Comparison of ENCODE assay signal across 8 cellular contexts in the genomic region with DNA sequence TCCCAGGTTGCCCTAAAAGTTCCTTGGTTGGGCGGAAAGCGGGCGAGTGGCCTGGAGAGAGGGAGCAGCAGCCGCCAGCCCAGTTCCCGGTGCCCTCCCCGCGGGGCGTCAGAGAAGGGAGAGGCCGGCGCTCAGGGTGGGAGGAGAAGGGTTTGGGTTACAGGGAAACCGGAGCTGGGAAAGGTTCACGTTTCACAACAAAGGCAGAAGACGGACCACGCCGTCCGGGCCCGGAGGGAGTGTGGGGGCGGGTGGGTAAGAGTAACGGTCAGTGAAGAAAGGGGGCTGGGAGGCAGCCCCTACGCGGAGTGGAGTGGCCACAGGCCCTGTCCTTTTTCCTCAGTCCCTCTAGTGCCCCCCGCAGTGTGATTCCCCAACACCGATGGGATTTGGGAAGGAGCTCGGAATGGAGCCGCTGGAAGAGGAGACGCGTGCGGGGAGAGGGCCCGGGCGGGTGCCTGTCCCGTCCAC. TPM values are rescaled to one million over a fixed set of nuclear protein-coding genes. Genes with fewer than 3 reads are reported as not detected.
A peak's percentile ranks its signal among the peaks of the same experiment; 100 is the strongest.
DNase-seq lines count a peak whose midpoint lies in the region; ATAC-seq, FAIRE-seq and TF ChIP-seq lines count a peak whose summit lies in the region.

No MANE protein-coding gene starts in this region.

- H2AFZ ChIP-seq in MM.1S (ENCODE audit: low read length): peak overlapping the region; percentile 64; the same call in 1 of the 2 replicates
- peak overlapping the region; percentile 87 for H2AFZ ChIP-seq in K562 (ENCODE audit: low read depth, low read length)

- CTCF ChIA-PET in K562 (lab: Yijun Ruan, JAX; ENCODE audit: low intra/inter-chr PET ratio): interaction anchor here (0.6 kb wide), 1 partner anchor 119 kb away, joined by 3 read pairs; the partner anchor contains the start of gene IRF2BP1

- peaks cover 14% of the 10 kb centered on the region for H3F3A ChIP-seq in MM.1S (ENCODE audit: insufficient read depth, low read length)

- TF ChIP-seq POLR2A in K562 (conservative IDR thresholded peaks at IDR 0.05) (no peak), spleen (IDR thresholded peaks at IDR 0.05) (peak in 1 of 3 donors; percentile 10)

- no peak for TF ChIP-seq RAD21 in K562 (CRISPR knock-in tag; conservative IDR thresholded peaks at IDR 0.05 in 1 of 2, IDR thresholded peaks at IDR 0.05 in 1 of 2)

- ATAC-seq in K562 (peak; percentile 12), GM18858 (IDR thresholded peaks at IDR 0.05; ENCODE audit: unreplicated experiment) (no peak)

- WGBS in K562 (ENCODE audit: insufficient coverage, low coverage, missing lambda C conversion rate): 5% methylated on average over 19 of the region's 31 CpGs
- WGBS in spleen, 5 donors: 27 to 43% (median 35%) methylated on average over 27 to 31 of the region's 31 CpGs

- H3K4me3 ChIP-seq in MM.1S (ENCODE audit: low read length): peak overlapping the region; percentile 90; the same call in 1 of the 2 replicates
- peak overlapping the region; percentile 56 for H3K4me3 ChIP-seq in K562
- peak overlapping the region; percentile 49 to 86 (median 80) for H3K4me3 ChIP-seq in spleen

- H3K9me1 ChIP-seq in K562 (ENCODE audit: control insufficient read depth, insufficient read depth, low read length): no peaks in the 10 kb centered on the region

- H3K9ac ChIP-seq in MM.1S (ENCODE audit: low read length) (no peak overlapping the region; the same call in 1 of the 2 replicates), K562 (ENCODE audit: insufficient read depth in 1 of 2, low read depth in 2 of 2, low read length in 2 of 2) (peak overlapping the region; percentile 69 to 98)

- no peaks in the 10 kb centered on the region for H4K20me1 ChIP-seq in MM.1S (ENCODE audit: insufficient read depth, low read length)
- H4K20me1 ChIP-seq in K562 (replicated peaks; ENCODE audit: control insufficient read depth, insufficient read depth, low read length): no peaks in the 10 kb centered on the region

- no TSS peak for BruUV-seq in K562 (replicated peaks; lab: Mats Ljungman, UMichigan)

- peak; percentile 90 for DNase-seq in Daoy (ENCODE audit: low read depth)
- no peak for DNase-seq in MM.1S
- DNase-seq in K562 (ENCODE audit: extremely low read depth in 1 of 4, low spot score in 3 of 4): peak; percentile 64 to 89 (median 71)
- peak; percentile 73 for DNase-seq in iPS-NIHi7 (ENCODE audit: extremely low spot score)
- no peak for DNase-seq in spleen
- no peak for DNase-seq in SIG-M5 treated with dmso at 0.1 percent for 504 hours (lab: John Stamatoyannopoulos, UW; ENCODE audit: unreplicated experiment)
- no peak for DNase-seq in stimulated activated CD8-positive, alpha-beta memory T cell treated with anti-CD3 and anti-CD28 coated beads, Interleukin-4, amount 100 ng/mL, for 48 hours

- in situ Hi-C loops in K562 (cut with MboI): no loop called here

- H3K9me3 ChIP-seq in MM.1S (replicated peaks; ENCODE audit: insufficient read depth, low read length) (no peaks in the 10 kb centered on the region), K562 (replicated peaks; ENCODE audit: control insufficient read depth, insufficient read depth, low read depth, low read length) (no peaks in the 10 kb centered on the region), spleen (no peaks in the 10 kb centered on the region)

- H3K27ac ChIP-seq in MM.1S (ENCODE audit: low read length) (no peak overlapping the region), K562 (ENCODE audit: extremely low read depth, low read depth, low read length) (peak overlapping the region; percentile 77), spleen (peak overlapping the region; percentile 67 to 90 (median 88))

- intact Hi-C loops in K562 (cut with micrococcal nuclease) (no loop called here), spleen (cut with DNase I; ENCODE audit: low total_unique reads) (no loop called here)

- no peaks in the 10 kb centered on the region for H3K9me2 ChIP-seq in MM.1S (replicated peaks; ENCODE audit: insufficient read depth, low read length)

- POLR2A ChIA-PET in K562 (lab: Yijun Ruan, JAX): interaction anchor here (0.6 to 1.7 kb wide), 9 partner anchors 12 to 363 kb away, joined by 3 to 7 read pairs (median 4); partner anchors contain the start of gene SNRPD2

- no peak for TF ChIP-seq CTCF in MM.1S (IDR thresholded peaks at IDR 0.05; ENCODE audit: low read length)
- no peak for TF ChIP-seq CTCF in K562 (IDR thresholded peaks at IDR 0.05 in 2 of 3, conservative IDR thresholded peaks at IDR 0.05 in 1 of 3; ENCODE audit: insufficient read depth in 2 of 3, low read depth in 1 of 3, low read length in 3 of 3)
- no peak for TF ChIP-seq CTCF in spleen (IDR thresholded peaks at IDR 0.05 in 8 of 11, conservative IDR thresholded peaks at IDR 0.05 in 3 of 11)

- H3K79me2 ChIP-seq in MM.1S (ENCODE audit: low read length) (no peaks in the 10 kb centered on the region), K562 (ENCODE audit: control insufficient read depth, insufficient read depth, low read length) (peaks cover 17% of the 10 kb centered on the region; the same call in 2 of the 3 replicates)

- H3K36me3 ChIP-seq in MM.1S (replicated peaks; ENCODE audit: insufficient read depth, low read length) (no peaks in the 10 kb centered on the region), K562 (ENCODE audit: control insufficient read depth, insufficient read depth, low read length) (peaks cover 4% of the 10 kb centered on the region; the same call in 1 of the 3 replicates), spleen (peaks cover 0 to 1% (median 0%) of the 10 kb centered on the region in 6 donors)

- H3K4me2 ChIP-seq in MM.1S (ENCODE audit: low read depth, low read length): peak overlapping the region; percentile 99; the same call in 1 of the 2 replicates
- H3K4me2 ChIP-seq in K562 (ENCODE audit: insufficient read depth, low read length): peak overlapping the region; percentile 88

- H3K27me3 ChIP-seq in MM.1S (replicated peaks; ENCODE audit: insufficient read depth, low read length) (peaks cover 28% of the 10 kb centered on the region; the same call in 1 of the 2 replicates), K562 (ENCODE audit: control insufficient read depth in 2 of 2, insufficient read depth in 2 of 2, low read length in 2 of 2) (no peaks in the 10 kb centered on the region), spleen (replicated peaks in 1 of 7) (peaks cover 0 to 90% (median 11%) of the 10 kb centered on the region in 7 donors)

- no peak; the same call in 1 of the 2 replicates for TF ChIP-seq EP300 in K562 (IDR thresholded peaks at IDR 0.05; ENCODE audit: low read length)

- peaks cover 5% of the 10 kb centered on the region for H3K4me1 ChIP-seq in MM.1S (ENCODE audit: low read length)
- peaks cover 10 to 87% of the 10 kb centered on the region in 2 experiments; a peak in 4 of 5 replicates for H3K4me1 ChIP-seq in K562 (replicated peaks in 1 of 2; ENCODE audit: control insufficient read depth in 2 of 2, insufficient read depth in 2 of 2, low read length in 2 of 2)
- H3K4me1 ChIP-seq in spleen: peaks cover 3 to 75% (median 46%) of the 10 kb centered on the region in 6 donors

- peak; percentile 40 for FAIRE-seq in K562 (lab: Jason Lieb, UNC)

RNA-seq across cellular contexts. Expression of gene SIX5, which starts 1.6 kb away (rescaled TPM):
- 5.1 and 9.5 TPM in 2 replicates for total RNA-seq in Daoy (2014; rRNA removed; shearing (Covaris generic))
- 4.2 and 17.4 TPM in 2 replicates for total RNA-seq in K562 (2011; cell fraction: chromatin; rRNA removed; ENCODE audit: low replicate concordance)
- total RNA-seq in K562 (2011; cell fraction: nucleolus; rRNA removed): 13.7 and 19.0 TPM in 2 replicates
- total RNA-seq in K562 (2011; cell fraction: nucleoplasm; rRNA removed): 6.2 and 8.5 TPM in 2 replicates
- 7.9 and 9.0 TPM in 2 replicates for total RNA-seq in K562 (2014; rRNA removed)
- 1.0 and 1.4 TPM in 2 replicates for total RNA-seq in K562 (2014; rRNA removed; fragmentation: Illumina TruSeq; extraction: Trizol)
- total RNA-seq in K562 (2015; rRNA removed; fragmentation: Illumina TruSeq; extraction: Trizol): 4.2 and 5.0 TPM in 2 replicates
- 15.2 and 17.2 TPM in 2 replicates for total RNA-seq in K562 (2021)
- polyA plus RNA-seq in K562 (2011; rRNA removed): 2.5 and 6.1 TPM in 2 replicates
- polyA plus RNA-seq in K562 (2011; cell fraction: cytosol; rRNA removed): 5.6 and 11.7 TPM in 2 replicates
- polyA plus RNA-seq in K562 (2011; cell fraction: nucleus; rRNA removed): 22.2 and 28.1 TPM in 2 replicates
- 5.5 and 16.8 TPM in 2 replicates for polyA plus RNA-seq in K562 (2012)
- polyA plus RNA-seq in K562 (2014; fragmentation: Illumina TruSeq; extraction: Trizol): 7.4 and 12.5 TPM in 2 replicates
- polyA plus RNA-seq in K562 (2014; fragmentation: Nextera tagmentation; extraction: Ambion mirVana): not detected
- polyA plus RNA-seq in K562 (2014; rRNA removed): 9.7 and 10.2 TPM in 2 replicates
- 0.74 and 0.93 TPM in 2 replicates for polyA minus RNA-seq in K562 (2011; rRNA and poly(A)+ RNA removed)
- 4.6 and 7.9 TPM in 2 replicates for polyA minus RNA-seq in K562 (2011; cell fraction: cytosol; rRNA and poly(A)+ RNA removed)
- polyA minus RNA-seq in K562 (2011; cell fraction: nucleus; rRNA and poly(A)+ RNA removed): 7.8 and 10.1 TPM in 2 replicates
- 10 to 100 TPM in 2 of 7 donors, 1 to 10 TPM in 5; 6.5 to 13.2 (median 8.5) TPM for total RNA-seq in spleen
- 1 to 10 TPM; 4.4 to 8.9 (median 5.2) TPM for polyA plus RNA-seq in spleen

RNA-seq across cellular contexts. Expression of gene DMPK, which starts 14.8 kb away (rescaled TPM):
- 8.4 and 8.7 TPM in 2 replicates for total RNA-seq in Daoy (2014; rRNA removed; shearing (Covaris generic))
- total RNA-seq in K562 (2011; cell fraction: chromatin; rRNA removed; ENCODE audit: low replicate concordance): 108 and 213 TPM in 2 replicates
- 94.9 and 106 TPM in 2 replicates for total RNA-seq in K562 (2011; cell fraction: nucleolus; rRNA removed)
- total RNA-seq in K562 (2011; cell fraction: nucleoplasm; rRNA removed): 85.3 and 105 TPM in 2 replicates
- total RNA-seq in K562 (2014; rRNA removed): 7.7 and 10.9 TPM in 2 replicates
- 2.3 and 2.8 TPM in 2 replicates for total RNA-seq in K562 (2014; rRNA removed; fragmentation: Illumina TruSeq; extraction: Trizol)
- total RNA-seq in K562 (2015; rRNA removed; fragmentation: Illumina TruSeq; extraction: Trizol): 7.3 and 8.8 TPM in 2 replicates
- 22.7 and 26.5 TPM in 2 replicates for total RNA-seq in K562 (2021)
- polyA plus RNA-seq in K562 (2011; rRNA removed): 7.0 and 11.2 TPM in 2 replicates
- polyA plus RNA-seq in K562 (2011; cell fraction: cytosol; rRNA removed): 8.7 and 21.2 TPM in 2 replicates
- 75.5 and 114 TPM in 2 replicates for polyA plus RNA-seq in K562 (2011; cell fraction: nucleus; rRNA removed)
- polyA plus RNA-seq in K562 (2012): 23.7 and 50.9 TPM in 2 replicates
- 8.0 and 9.1 TPM in 2 replicates for polyA plus RNA-seq in K562 (2014; fragmentation: Illumina TruSeq; extraction: Trizol)
- under 1 TPM; 0.24 to 0.63 TPM for polyA plus RNA-seq in K562 (2014; fragmentation: Nextera tagmentation; extraction: Ambion mirVana)
- polyA plus RNA-seq in K562 (2014; rRNA removed): 19.1 and 31.3 TPM in 2 replicates
- 6.7 and 13.0 TPM in 2 replicates for polyA minus RNA-seq in K562 (2011; rRNA and poly(A)+ RNA removed)
- polyA minus RNA-seq in K562 (2011; cell fraction: cytosol; rRNA and poly(A)+ RNA removed): 5.6 and 7.0 TPM in 2 replicates
- polyA minus RNA-seq in K562 (2011; cell fraction: nucleus; rRNA and poly(A)+ RNA removed): 16.8 and 17.1 TPM in 2 replicates
- total RNA-seq in spleen: 10 to 100 TPM; 22.2 to 54.6 (median 32.7) TPM
- polyA plus RNA-seq in spleen: 100 to 1,000 TPM in 1 of 3 donors, 10 to 100 TPM in 2; 17.9 to 147 (median 38.1) TPM

RNA-seq across cellular contexts. Expression of gene DMWD, which starts 25.2 kb away (rescaled TPM):
- total RNA-seq in Daoy (2014; rRNA removed; shearing (Covaris generic)): 16.7 and 22.1 TPM in 2 replicates
- 93.8 and 251 TPM in 2 replicates for total RNA-seq in K562 (2011; cell fraction: chromatin; rRNA removed; ENCODE audit: low replicate concordance)
- 136 and 149 TPM in 2 replicates for total RNA-seq in K562 (2011; cell fraction: nucleolus; rRNA removed)
- total RNA-seq in K562 (2011; cell fraction: nucleoplasm; rRNA removed): 124 and 146 TPM in 2 replicates
- total RNA-seq in K562 (2014; rRNA removed) (30.5 and 38.4 TPM in 2 replicates), K562 (2014; rRNA removed; fragmentation: Illumina TruSeq; extraction: Trizol) (18.1 and 20.0 TPM in 2 replicates), K562 (2015; rRNA removed; fragmentation: Illumina TruSeq; extraction: Trizol) (19.0 and 20.7 TPM in 2 replicates), K562 (2021) (51.3 and 54.6 TPM in 2 replicates), spleen (10 to 100 TPM; 35.1 to 57.0 (median 48.4) TPM)
- polyA plus RNA-seq in K562 (2011; rRNA removed) (15.6 and 22.6 TPM in 2 replicates), K562 (2014; fragmentation: Illumina TruSeq; extraction: Trizol) (15.4 and 18.7 TPM in 2 replicates), K562 (2014; fragmentation: Nextera tagmentation; extraction: Ambion mirVana) (1 to 10 TPM; 4.7 to 7.9 TPM), K562 (2014; rRNA removed) (27.7 and 32.8 TPM in 2 replicates), spleen (10 to 100 TPM in 1 of 3 donors, 1 to 10 TPM in 2; 6.4 to 36.1 (median 6.7) TPM)
- 23.6 and 33.0 TPM in 2 replicates for polyA plus RNA-seq in K562 (2011; cell fraction: cytosol; rRNA removed)
- 46.4 and 68.1 TPM in 2 replicates for polyA plus RNA-seq in K562 (2011; cell fraction: nucleus; rRNA removed)
- polyA plus RNA-seq in K562 (2012): 28.7 and 29.1 TPM in 2 replicates
- polyA minus RNA-seq in K562 (2011; rRNA and poly(A)+ RNA removed): 21.1 and 23.5 TPM in 2 replicates
- 22.7 and 27.3 TPM in 2 replicates for polyA minus RNA-seq in K562 (2011; cell fraction: cytosol; rRNA and poly(A)+ RNA removed)
- polyA minus RNA-seq in K562 (2011; cell fraction: nucleus; rRNA and poly(A)+ RNA removed): 38.4 and 45.5 TPM in 2 replicates

RNA-seq across cellular contexts. Expression of gene MEIOSIN, which starts 34.2 kb away (rescaled TPM):
- not detected in 2 replicates for total RNA-seq in Daoy (2014; rRNA removed; shearing (Covaris generic))
- total RNA-seq in K562 (2011; cell fraction: chromatin; rRNA removed; ENCODE audit: low replicate concordance): 0.48 and 1.4 TPM in 2 replicates
- total RNA-seq in K562 (2011; cell fraction: nucleolus; rRNA removed): 0.66 and 0.67 TPM in 2 replicates
- 0.37 and 0.76 TPM in 2 replicates for total RNA-seq in K562 (2011; cell fraction: nucleoplasm; rRNA removed)
- total RNA-seq in K562 (2014; rRNA removed) (1.6 and 2.4 TPM in 2 replicates), K562 (2014; rRNA removed; fragmentation: Illumina TruSeq; extraction: Trizol) (0.64 and 0.76 TPM in 2 replicates), K562 (2015; rRNA removed; fragmentation: Illumina TruSeq; extraction: Trizol) (0.51 and 0.64 TPM in 2 replicates), K562 (2021) (1.5 and 2.0 TPM in 2 replicates), spleen (not detected)
- polyA plus RNA-seq in K562 (2011; rRNA removed) (0.20 and 1.4 TPM in 2 replicates), K562 (2014; fragmentation: Illumina TruSeq; extraction: Trizol) (1.8 and 2.2 TPM in 2 replicates), K562 (2014; fragmentation: Nextera tagmentation; extraction: Ambion mirVana) (under 1 TPM; 0.06 to 0.07 TPM), K562 (2014; rRNA removed) (1.2 and 1.6 TPM in 2 replicates), spleen (under 1 TPM in 1 of 3 donors, not detected in 2; 0.02 TPM)
- 0.82 and 0.99 TPM in 2 replicates for polyA plus RNA-seq in K562 (2011; cell fraction: cytosol; rRNA removed)
- 0.51 and 0.86 TPM in 2 replicates for polyA plus RNA-seq in K562 (2011; cell fraction: nucleus; rRNA removed)
- 1.8 and 3.2 TPM in 2 replicates for polyA plus RNA-seq in K562 (2012)
- 0.21 and 0.54 TPM in 2 replicates for polyA minus RNA-seq in K562 (2011; rRNA and poly(A)+ RNA removed)
- 1.1 TPM in 1 of 2 replicates, not detected in the other for polyA minus RNA-seq in K562 (2011; cell fraction: cytosol; rRNA and poly(A)+ RNA removed)
- polyA minus RNA-seq in K562 (2011; cell fraction: nucleus; rRNA and poly(A)+ RNA removed): 0.13 and 1.1 TPM in 2 replicates

RNA-seq across cellular contexts. Expression of gene FBXO46, which starts 36.7 kb away (rescaled TPM):
- total RNA-seq in Daoy (2014; rRNA removed; shearing (Covaris generic)): 7.9 and 15.0 TPM in 2 replicates
- 16.6 and 30.3 TPM in 2 replicates for total RNA-seq in K562 (2011; cell fraction: chromatin; rRNA removed; ENCODE audit: low replicate concordance)
- total RNA-seq in K562 (2011; cell fraction: nucleolus; rRNA removed): 17.5 and 18.4 TPM in 2 replicates
- 21.0 and 36.0 TPM in 2 replicates for total RNA-seq in K562 (2011; cell fraction: nucleoplasm; rRNA removed)
- total RNA-seq in K562 (2014; rRNA removed): 13.2 and 18.5 TPM in 2 replicates
- total RNA-seq in K562 (2014; rRNA removed; fragmentation: Illumina TruSeq; extraction: Trizol): 5.0 and 5.5 TPM in 2 replicates
- total RNA-seq in K562 (2015; rRNA removed; fragmentation: Illumina TruSeq; extraction: Trizol): 7.9 and 8.3 TPM in 2 replicates
- total RNA-seq in K562 (2021): 32.6 and 36.1 TPM in 2 replicates
- polyA plus RNA-seq in K562 (2011; rRNA removed): 5.4 and 6.1 TPM in 2 replicates
- 10.2 and 11.6 TPM in 2 replicates for polyA plus RNA-seq in K562 (2011; cell fraction: cytosol; rRNA removed)
- polyA plus RNA-seq in K562 (2011; cell fraction: nucleus; rRNA removed): 19.1 and 20.0 TPM in 2 replicates
- 9.1 and 13.3 TPM in 2 replicates for polyA plus RNA-seq in K562 (2012)
- polyA plus RNA-seq in K562 (2014; fragmentation: Illumina TruSeq; extraction: Trizol): 7.3 and 10.9 TPM in 2 replicates
- polyA plus RNA-seq in K562 (2014; fragmentation: Nextera tagmentation; extraction: Ambion mirVana): 1 to 10 TPM; 1.5 to 4.0 TPM
- polyA plus RNA-seq in K562 (2014; rRNA removed): 11.8 and 15.6 TPM in 2 replicates
- 3.9 and 4.7 TPM in 2 replicates for polyA minus RNA-seq in K562 (2011; rRNA and poly(A)+ RNA removed)
- polyA minus RNA-seq in K562 (2011; cell fraction: cytosol; rRNA and poly(A)+ RNA removed): 6.2 and 6.7 TPM in 2 replicates
- polyA minus RNA-seq in K562 (2011; cell fraction: nucleus; rRNA and poly(A)+ RNA removed): 4.8 and 8.6 TPM in 2 replicates
- 10 to 100 TPM; 12.8 to 28.1 (median 23.6) TPM for total RNA-seq in spleen
- 10 to 100 TPM in 2 of 3 donors, 1 to 10 TPM in 1; 8.8 to 14.4 (median 10.4) TPM for polyA plus RNA-seq in spleen

Comparison
In these comparisons a context has a peak if more than half of its experiments do, and no peak if none do; other contexts are left out.
1. DNase-seq: peak in Daoy (single experiment), K562 (4 of 4) and iPS-NIHi7 (single experiment); none in MM.1S (single experiment), spleen (single experiment), SIG-M5 treated with dmso at 0.1 percent for 504 hours (single experiment) and stimulated activated CD8-positive, alpha-beta memory T cell treated with anti-CD3 and anti-CD28 coated beads, Interleukin-4, amount 100 ng/mL, for 48 hours (single experiment).
2. Peak in every context shown above with its lines, with median percentiles within 50 percentile points of each other: H3K4me3 ChIP-seq.